8 cellular contexts compared by ENCODE assay signal in genomic region chr22:31496007-31496734, GRCh38. TPM values are rescaled to one million over a fixed set of nuclear protein-coding genes. Genes with fewer than 3 reads are reported as not detected.
DNase-seq lines count a peak whose midpoint lies in the region; FAIRE-seq and TF ChIP-seq lines count a peak whose summit lies in the region.

Gene SFI1, plus strand, starts transcription at chr22:31496536. Its CDS starts 11,749 bp downstream, at chr22:31508285.

- H3K36me3 ChIP-seq in H1 (ENCODE audit: control insufficient read depth in 2 of 4, insufficient read depth in 4 of 4, low read length in 3 of 4) (no peaks in the 10 kb centered on the region), mesendoderm (ENCODE audit: control insufficient read depth, insufficient read depth, low read length) (no peaks in the 10 kb centered on the region)

- H3K23ac ChIP-seq in H1 (ENCODE audit: insufficient read length) (no peak within 1 kb of the TSS), mesendoderm (ENCODE audit: low read length) (no peak within 1 kb of the TSS)

- no peaks in the 10 kb centered on the region for H4K20me1 ChIP-seq in H1 (replicated peaks in 1 of 2; ENCODE audit: control insufficient read depth in 1 of 2, insufficient read depth in 2 of 2, low read length in 2 of 2)

- peak within 1 kb of the TSS; percentile 39 for H4K91ac ChIP-seq in H1 (replicated peaks; ENCODE audit: insufficient read length, low read length)

- TF ChIP-seq CTCF in GM20000 (IDR thresholded peaks at IDR 0.05; ENCODE audit: extremely low read depth, missing control alignments), result no peak
- TF ChIP-seq CTCF in H1 (IDR thresholded peaks at IDR 0.05; ENCODE audit: control extremely low read depth in 1 of 3, insufficient read depth in 1 of 3, low read depth in 1 of 3, low read length in 3 of 3), result peak; percentile 11 to 61 (median 39); a peak in 3 of 4 replicates

- POLR2A ChIA-PET in H1 (lab: Charles Lee; ENCODE audit: partially characterized antibody), result no interaction called here

- no peak within 1 kb of the TSS for H2BK12ac ChIP-seq in H1 (ENCODE audit: low read depth, low read length)

- H2BK120ac ChIP-seq in H1 (replicated peaks; ENCODE audit: low read depth, low read length) (peak within 1 kb of the TSS; percentile 77), mesendoderm (ENCODE audit: low read depth, low read length) (no peak within 1 kb of the TSS)

- H3K4me3 ChIP-seq in H1 (ENCODE audit: extremely low read depth in 1 of 4, insufficient read depth in 2 of 4, low read depth in 3 of 4, low read length in 4 of 4), result peak within 1 kb of the TSS; percentile 61 to 85 (median 76)
- peak within 1 kb of the TSS; percentile 70 for H3K4me3 ChIP-seq in mesendoderm (ENCODE audit: low read length)

- TF ChIP-seq RAD21 in H1 (IDR thresholded peaks at IDR 0.05 in 1 of 2, conservative IDR thresholded peaks at IDR 0.05 in 1 of 2; ENCODE audit: low read depth in 2 of 2, low read length in 2 of 2), result no peak; a peak in 1 of 4 replicates

- peak within 1 kb of the TSS; percentile 53; the same call in 1 of the 2 replicates for H2BK15ac ChIP-seq in H1 (ENCODE audit: low read length)
- H2BK15ac ChIP-seq in mesendoderm (replicated peaks; ENCODE audit: low read depth), result no peak within 1 kb of the TSS

- H2AFZ ChIP-seq in H1 (ENCODE audit: low read length), result peak within 1 kb of the TSS; percentile 76; the same call in 1 of the 2 replicates

- H3K9ac ChIP-seq in H1 (replicated peaks in 1 of 4; ENCODE audit: extremely low read depth in 1 of 4, low read depth in 3 of 4, low read length in 3 of 4), result peak within 1 kb of the TSS; percentile 51 to 65 (median 60); a peak in 6 of 7 replicates
- peak within 1 kb of the TSS; percentile 71 for H3K9ac ChIP-seq in mesendoderm (ENCODE audit: low read length)

- H3K9me3 ChIP-seq in H1 (ENCODE audit: insufficient read depth in 2 of 2, low read depth in 1 of 2, low read length in 1 of 2), result peaks cover 0 to 5% of the 10 kb centered on the region in 2 experiments; a peak in 1 of 4 replicates

- TF ChIP-seq POLR2A in H1 (IDR thresholded peaks at IDR 0.05; ENCODE audit: control extremely low read depth in 1 of 2, low read depth in 2 of 2, low read length in 2 of 2), result peak in 1 of 2 experiments; percentile 69; a peak in 2 of 3 replicates

- H3K4me2 ChIP-seq in H1 (ENCODE audit: insufficient read depth in 1 of 2, low read depth in 2 of 2, low read length in 2 of 2) (peak within 1 kb of the TSS; percentile 69 to 78), mesendoderm (ENCODE audit: low read length) (peak within 1 kb of the TSS; percentile 94)

- H3K79me1 ChIP-seq in H1 (ENCODE audit: low read depth, low read length), result no peaks in the 10 kb centered on the region
- H3K79me1 ChIP-seq in mesendoderm (ENCODE audit: low read length), result no peaks in the 10 kb centered on the region

- peak; percentile 89 for DNase-seq in COLO829 (ENCODE audit: low spot score)
- DNase-seq in GM20000 (ENCODE audit: low spot score), result peak; percentile 92
- DNase-seq in HT-29 (ENCODE audit: low spot score), result peak; percentile 74
- DNase-seq in NOMO-1 treated with DMSO at 0.1 percent for 48 hours (lab: John Stamatoyannopoulos, UW; ENCODE audit: unreplicated experiment), result peak; percentile 92
- peak; percentile 88 to 91 (median 89) for DNase-seq in activated CD8-positive, alpha-beta memory T cell treated with anti-CD3 and anti-CD28 coated beads for 48 hours (ENCODE audit: low read depth in 2 of 3, low spot score in 2 of 3)
- DNase-seq in H1 (ENCODE audit: low read depth in 1 of 2, low spot score in 2 of 2), result peak; percentile 47 to 94
- DNase-seq in mesendoderm, result peak; percentile 87
- DNase-seq in stimulated activated CD8-positive, alpha-beta memory T cell treated with anti-CD3 and anti-CD28 coated beads, Interleukin-15, amount 100 ng/mL, for 1 hour (ENCODE audit: low read depth), result peak; percentile 90

- H3K56ac ChIP-seq in H1 (replicated peaks; ENCODE audit: insufficient read length, low read depth, low read length) (peak within 1 kb of the TSS; percentile 65), mesendoderm (ENCODE audit: low read length) (peak within 1 kb of the TSS; percentile 86)

- no peak within 1 kb of the TSS for H3K4ac ChIP-seq in H1 (replicated peaks; ENCODE audit: insufficient read length, low read depth, low read length)
- H3K4ac ChIP-seq in mesendoderm (ENCODE audit: low read depth, low read length), result peak within 1 kb of the TSS; percentile 37

- no peaks in the 10 kb centered on the region; the same call in 1 of the 2 replicates for H3K23me2 ChIP-seq in H1 (ENCODE audit: low read depth, low read length)

- CTCF ChIA-PET in H1 (lab: Charles Lee; ENCODE audit: partially characterized antibody), result no interaction called here

- no peak within 1 kb of the TSS for H3K14ac ChIP-seq in H1 (ENCODE audit: insufficient read length)

- H3K79me2 ChIP-seq in H1 (ENCODE audit: control insufficient read depth in 1 of 2, insufficient read depth in 2 of 2, low read length in 2 of 2), result peaks cover 0 to 5% of the 10 kb centered on the region in 2 experiments; a peak in 1 of 4 replicates
- H3K79me2 ChIP-seq in mesendoderm (ENCODE audit: control insufficient read depth, insufficient read depth, low read length), result no peaks in the 10 kb centered on the region

- H3K27ac ChIP-seq in H1 (ENCODE audit: low read depth, low read length) (no peak within 1 kb of the TSS), mesendoderm (ENCODE audit: low read depth, low read length) (no peak within 1 kb of the TSS)

- WGBS in H1 (ENCODE audit: extremely low coverage in 1 of 2, insufficient coverage in 1 of 2, insufficient read length in 1 of 2, insufficient replicate concordance in 2 of 2, low coverage in 1 of 2, low lambda C conversion rate in 2 of 2, missing lambda C conversion rate in 1 of 2), 2 experiments, result 1% methylated on average over 59 of the region's 70 CpGs; no CpG with 5 or more reads in 1 of the 2 experiments
- no CpG with 5 or more reads among the region's 70 CpGs for WGBS in mesendoderm (ENCODE audit: extremely low coverage, insufficient coverage, low lambda C conversion rate)

- H2AK5ac ChIP-seq in H1 (ENCODE audit: low read depth, low read length) (no peak within 1 kb of the TSS), mesendoderm (ENCODE audit: low read length) (no peak within 1 kb of the TSS)

- H2BK5ac ChIP-seq in H1 (ENCODE audit: low read depth, low read length) (peak within 1 kb of the TSS; percentile 49; the same call in 1 of the 2 replicates), mesendoderm (ENCODE audit: low read length) (no peak within 1 kb of the TSS)

- FAIRE-seq in H1 (lab: Jason Lieb, UNC), result no peak

- H3K4me1 ChIP-seq in H1 (replicated peaks in 1 of 4; ENCODE audit: control insufficient read depth in 3 of 4, insufficient read depth in 4 of 4, low read length in 3 of 4) (peaks cover 0 to 5% (median 2%) of the 10 kb centered on the region in 4 experiments; a peak in 5 of 7 replicates), mesendoderm (ENCODE audit: control insufficient read depth, low read depth, low read length) (no peaks in the 10 kb centered on the region)

- H4K5ac ChIP-seq in H1 (ENCODE audit: insufficient read length, low read depth, low read length) (peak within 1 kb of the TSS; percentile 79), mesendoderm (ENCODE audit: low read length) (no peak within 1 kb of the TSS)

- H3K18ac ChIP-seq in H1 (ENCODE audit: extremely low read depth, low read length), result peak within 1 kb of the TSS; percentile 60
- H3K18ac ChIP-seq in mesendoderm (ENCODE audit: low read length), result peak within 1 kb of the TSS; percentile 6

- no peak for TF ChIP-seq EP300 in H1 (IDR thresholded peaks at IDR 0.05; ENCODE audit: borderline replicate concordance in 1 of 2, low read depth in 2 of 2, low read length in 2 of 2)

- H2BK20ac ChIP-seq in H1 (ENCODE audit: low read length), result no peak within 1 kb of the TSS

- peak within 1 kb of the TSS; percentile 75 for H4K8ac ChIP-seq in H1 (ENCODE audit: extremely low read depth, insufficient read depth, low read length)
- H4K8ac ChIP-seq in mesendoderm (ENCODE audit: low read depth, low read length), result peak within 1 kb of the TSS; percentile 56

- H3K27me3 ChIP-seq in H1 (replicated peaks in 1 of 4; ENCODE audit: control insufficient read depth in 3 of 4, extremely low read depth in 1 of 4, insufficient read depth in 3 of 4, low read length in 3 of 4) (peaks cover 0 to 10% (median 4%) of the 10 kb centered on the region in 4 experiments; a peak in 2 of 7 replicates), mesendoderm (ENCODE audit: insufficient read depth, low read length, poor library complexity) (no peaks in the 10 kb centered on the region)

TF ChIP-seq in H1, 55 proteins besides CTCF, POLR2A, EP300 and RAD21 (continues in another document):
- TF ChIP-seq USF2 (IDR thresholded peaks at IDR 0.05; ENCODE audit: low read length) (no peak), EZH2 (IDR thresholded peaks at IDR 0.05; ENCODE audit: low read depth, low read length, severe bottlenecking) (peak; percentile 42), NRF1 (IDR thresholded peaks at IDR 0.05; ENCODE audit: low read depth, low read length) (peak; percentile 66), CBX5 (IDR thresholded peaks at IDR 0.05; ENCODE audit: low read depth, low read length) (no peak), BRCA1 (IDR thresholded peaks at IDR 0.05; ENCODE audit: low read depth, low read length) (peak; percentile 45; the same call in 1 of the 2 replicates), MAX (IDR thresholded peaks at IDR 0.05) (peak; percentile 83), JUN (IDR thresholded peaks at IDR 0.05; ENCODE audit: low read depth, low read length) (no peak)

RNA-seq across cellular contexts. Expression of gene SFI1, which starts in this region (rescaled TPM):
- total RNA-seq in HT-29 (2014; rRNA removed; shearing (Covaris generic)), result 20.5 and 26.1 TPM in 2 replicates
- 30.1 and 31.2 TPM in 2 replicates for total RNA-seq in H1 (2021; fragmentation: NEBNext Ultra II Directional; extraction: Animal tissue kit (Norgen Biotek cat#: 25700))
- 10.4 and 19.6 TPM in 2 replicates for polyA plus RNA-seq in H1 (2011; rRNA removed)
- 21.6 TPM for polyA plus RNA-seq in H1 (2011; cell fraction: cytosol; rRNA removed)
- 108 TPM for polyA plus RNA-seq in H1 (2011; cell fraction: nucleus; rRNA removed)
- 21.3 to 26.3 TPM (median 24.8 TPM) in 4 replicates for polyA plus RNA-seq in H1 (2012, experiment 1 of 2)
- 6.0 TPM for polyA plus RNA-seq in H1 (2012, experiment 2 of 2)
- 13.5 TPM for polyA plus RNA-seq in H1 (2013, experiment 1 of 2)
- polyA plus RNA-seq in H1 (2013, experiment 2 of 2), result 11.4 TPM
- polyA minus RNA-seq in H1 (2011; rRNA and poly(A)+ RNA removed), result 25.3 and 28.1 TPM in 2 replicates
- 23.9 TPM for polyA minus RNA-seq in H1 (2011; cell fraction: cytosol; rRNA and poly(A)+ RNA removed)
- polyA minus RNA-seq in H1 (2011; cell fraction: nucleus; rRNA and poly(A)+ RNA removed), result 55.0 TPM
- polyA plus RNA-seq in mesendoderm (2013, experiment 1 of 2), result 5.1 TPM
- 4.9 TPM for polyA plus RNA-seq in mesendoderm (2013, experiment 2 of 2)
